Comparison of ENCODE assay signal across 15 cellular contexts in the genomic region with DNA sequence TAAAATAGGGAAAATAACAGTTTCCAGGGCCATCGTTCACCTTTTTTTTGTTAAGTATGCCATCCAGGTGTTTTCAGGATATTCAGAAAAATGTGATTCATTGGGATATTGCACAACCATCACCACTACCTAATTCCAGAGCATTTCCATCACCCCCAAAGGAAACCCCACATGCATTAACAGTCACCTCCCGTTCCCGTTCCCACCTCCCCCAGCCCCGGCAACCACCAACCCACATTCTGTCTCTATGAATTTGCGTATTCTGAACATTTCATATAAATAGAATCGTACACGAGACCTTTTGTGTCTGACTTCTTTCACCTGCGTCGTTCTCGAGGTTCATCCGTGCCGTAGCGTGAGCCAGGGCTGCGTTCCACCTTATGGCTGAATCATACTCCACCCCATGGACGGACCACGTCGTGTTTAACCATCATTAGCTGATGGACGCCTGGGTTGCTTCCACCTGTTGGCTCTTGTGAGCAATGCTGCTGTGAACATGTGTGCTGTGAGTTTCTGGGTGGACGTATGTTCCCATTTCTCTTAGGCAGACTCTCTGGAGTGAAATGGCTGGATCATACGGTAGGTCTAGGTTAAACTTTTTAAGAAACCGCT.
"Had no signal": no experiment of that assay in that cellular context is flagged by ENCODE, and none has a peak within 500 bp of the region (broad histone marks: within the 10 kb centered on the region; RNA-seq: fewer than 3 reads in every experiment).

No MANE protein-coding gene starts in this region.

- H3K4me3 ChIP-seq: breast epithelium, lower lobe of right lung, transverse colon had no signal

- H2AFZ ChIP-seq: parathyroid adenoma had no signal

- H3K79me2 ChIP-seq: parathyroid adenoma had no signal

- H3K4me3 Mint-ChIP-seq: activated T-helper 17 cell treated with anti-CD3 and anti-CD28 coated beads, Interleukin-2, amount 50 U/mL, for 72 hours; dendritic cell treated with granulocyte-macrophage colony-stimulating factor and Interleukin-4, amounts not matched to agents 40 ng/mL and 50 ng/mL, for 4 days; effector memory CD8-positive, alpha-beta T cell; T-cell had no signal

- H3K36me3 ChIP-seq: breast epithelium, lower lobe of right lung, transverse colon had no signal

- H3K9ac ChIP-seq: parathyroid adenoma had no signal

- H3K4me1 Mint-ChIP-seq: activated T-helper 17 cell treated with anti-CD3 and anti-CD28 coated beads, Interleukin-2, amount 50 U/mL, for 72 hours; T-cell had no signal

- H3K9me3 ChIP-seq: breast epithelium, lower lobe of right lung, transverse colon had no signal

- H3K4me1 ChIP-seq: parathyroid adenoma had no signal

- H3K27ac ChIP-seq: breast epithelium, epithelial cell of prostate, lower lobe of right lung, parathyroid adenoma, transverse colon had no signal

- H3K36me3 Mint-ChIP-seq: T-cell had no signal

- DNase-seq: activated CD4-positive, alpha-beta T cell treated with anti-CD3 and anti-CD28 coated beads for 1 hour; activated CD4-positive, alpha-beta T cell treated with anti-CD3 and anti-CD28 coated beads, Interleukin-2, amount 50 U/mL, for 4 hours; activated naive CD4-positive, alpha-beta T cell treated with Interleukin-2 at 50 U/mL for 16 hours; effector memory CD8-positive, alpha-beta T cell; lower lobe of right lung; stimulated activated CD4-positive, alpha-beta T cell treated with anti-CD3 and anti-CD28 coated beads, Interleukin-2, amount 100 ng/mL, for 48 hours; stimulated activated naive CD4-positive, alpha-beta T cell; T-cell; transverse colon had no signal

- H3K27ac Mint-ChIP-seq: activated T-helper 17 cell treated with anti-CD3 and anti-CD28 coated beads, Interleukin-2, amount 50 U/mL, for 72 hours; dendritic cell treated with granulocyte-macrophage colony-stimulating factor and Interleukin-4, amounts not matched to agents 40 ng/mL and 50 ng/mL, for 4 days; effector memory CD8-positive, alpha-beta T cell; T-cell had no signal

- H3K27me3 ChIP-seq: breast epithelium, transverse colon had no signal

- H3K27me3 Mint-ChIP-seq: T-cell had no signal

- H3K9me3 Mint-ChIP-seq: activated T-helper 17 cell treated with anti-CD3 and anti-CD28 coated beads, Interleukin-2, amount 50 U/mL, for 72 hours; effector memory CD8-positive, alpha-beta T cell; T-cell had no signal

- FAIRE-seq: frontal cortex had no signal
